In genomic region chr4:119231517-119231916, GRCh38 we compare ENCODE assay signal across 2 cellular contexts.
TF ChIP-seq lines count a peak whose summit lies in the region.

No MANE protein-coding gene starts in this region.

TF ChIP-seq in IMR-90, 13 proteins besides CTCF, POLR2A, EP300 and RAD21:
- TF ChIP-seq CEBPB (IDR thresholded peaks at IDR 0.05; ENCODE audit: low read depth, low read length) (no peak), BHLHE40 (IDR thresholded peaks at IDR 0.05; ENCODE audit: low read depth, low read length) (no peak), RCOR1 (IDR thresholded peaks at IDR 0.05; ENCODE audit: insufficient replicate concordance, low read length) (no peak), RFX5 (IDR thresholded peaks at IDR 0.05; ENCODE audit: low read depth, low read length) (no peak), USF2 (IDR thresholded peaks at IDR 0.05; ENCODE audit: low read depth, low read length) (no peak), SMC3 (IDR thresholded peaks at IDR 0.05; ENCODE audit: low read depth, low read length) (no peak), FOS (IDR thresholded peaks at IDR 0.05; ENCODE audit: low read depth, low read length) (no peak), MXI1 (IDR thresholded peaks at IDR 0.05; ENCODE audit: borderline replicate concordance, low read depth, low read length) (no peak), NFE2L2 (IDR thresholded peaks at IDR 0.05; ENCODE audit: low read depth, low read length) (no peak), MAZ (IDR thresholded peaks at IDR 0.05; ENCODE audit: borderline replicate concordance, low read depth, low read length) (no peak), ELK1 (IDR thresholded peaks at IDR 0.05; ENCODE audit: borderline replicate concordance, low read depth, low read length) (no peak), MAFK (IDR thresholded peaks at IDR 0.05; ENCODE audit: low read depth, low read length) (no peak), CHD1 (IDR thresholded peaks at IDR 0.05; ENCODE audit: low read depth, low read length) (no peak)

TF ChIP-seq in endothelial cell of umbilical vein, 7 proteins besides CTCF, POLR2A, EP300 and RAD21:
- TF ChIP-seq JUN (IDR thresholded peaks at IDR 0.05; ENCODE audit: borderline replicate concordance, insufficient read depth, insufficient read length, low read depth) (no peak), GATA2 (IDR thresholded peaks at IDR 0.05; ENCODE audit: insufficient read depth, insufficient read length, low read depth, low read length) (no peak), MYC (IDR thresholded peaks at IDR 0.05; ENCODE audit: low read depth, low read length) (no peak)
